In genomic region chr20:61975411-61975810, GRCh38 we compare ENCODE assay signal across 24 cellular contexts.
"Had no signal": no experiment of that assay in that cellular context is flagged by ENCODE, and none has a peak within 500 bp of the region (broad histone marks: within the 10 kb centered on the region; RNA-seq: fewer than 3 reads in every experiment).

No MANE protein-coding gene starts in this region.

- H3K4me1 Mint-ChIP-seq: stimulated activated naive B cell treated with anti-CD40 and anti-IgM and Interleukin-4, amounts not matched to agents 10 μg/mL and 1 μg/mL and 100 μg/mL, for 72 hours had no signal

- H3K4me3 ChIP-seq: esophagus squamous epithelium, heart right ventricle, lower lobe of right lung, right atrium auricular region, skin epidermis, spleen, thoracic aorta, tibial nerve, upper lobe of left lung had no signal

- H3K4me1 ChIP-seq: esophagus squamous epithelium, heart right ventricle, lower lobe of right lung, parathyroid adenoma, right atrium auricular region, tibial nerve, upper lobe of left lung had no signal

- H3K27ac ChIP-seq: esophagus squamous epithelium, heart right ventricle, lower lobe of right lung, neutrophil, parathyroid adenoma, right atrium auricular region, skin epidermis, spleen, thoracic aorta, tibial nerve, upper lobe of left lung had no signal

- H3K27ac Mint-ChIP-seq: effector memory CD8-positive, alpha-beta T cell; naive thymus-derived CD8-positive, alpha-beta T cell; progenitor cell of endocrine pancreas; stimulated activated naive B cell treated with anti-CD40 and anti-IgM and Interleukin-4, amounts not matched to agents 10 μg/mL and 1 μg/mL and 100 μg/mL, for 72 hours; stimulated activated naive CD8-positive, alpha-beta T cell treated with anti-CD3 and anti-CD28 coated beads, Interleukin-15, Interleukin-2, amounts not matched to agents 100 ng/mL and 50 ng/mL, for 24 hours had no signal

- DNase-seq: cortex of kidney; effector memory CD8-positive, alpha-beta T cell; erythroblast; esophagus squamous epithelium; foreskin melanocyte; glutamatergic neuron; heart right ventricle; hippocampal formation; left cardiac atrium; left ventricle myocardium superior; lower lobe of right lung; naive thymus-derived CD8-positive, alpha-beta T cell; spleen; stimulated activated CD4-positive, alpha-beta T cell treated with anti-CD3 and anti-CD28 coated beads, Interleukin-4, amount 100 ng/mL, for 4 hours; stimulated activated naive B cell treated with anti-CD40 and anti-IgM and Interleukin-4, amounts not matched to agents 10 μg/mL and 1 μg/mL and 100 μg/mL, for 72 hours; upper lobe of left lung had no signal

- H3K27me3 ChIP-seq: esophagus squamous epithelium, heart right ventricle, neutrophil, right atrium auricular region, spleen, tibial nerve, upper lobe of left lung had no signal

- H3K9me3 Mint-ChIP-seq: effector memory CD8-positive, alpha-beta T cell; stimulated activated naive CD8-positive, alpha-beta T cell treated with anti-CD3 and anti-CD28 coated beads, Interleukin-15, Interleukin-2, amounts not matched to agents 100 ng/mL and 50 ng/mL, for 24 hours had no signal

- H3K27me3 Mint-ChIP-seq: effector memory CD8-positive, alpha-beta T cell; naive thymus-derived CD8-positive, alpha-beta T cell; progenitor cell of endocrine pancreas; stimulated activated naive B cell treated with anti-CD40 and anti-IgM and Interleukin-4, amounts not matched to agents 10 μg/mL and 1 μg/mL and 100 μg/mL, for 72 hours; stimulated activated naive CD8-positive, alpha-beta T cell treated with anti-CD3 and anti-CD28 coated beads, Interleukin-15, Interleukin-2, amounts not matched to agents 100 ng/mL and 50 ng/mL, for 24 hours had no signal

- H3K9me3 ChIP-seq: esophagus squamous epithelium, heart right ventricle, lower lobe of right lung, neutrophil, right atrium auricular region, thoracic aorta, tibial nerve, upper lobe of left lung had no signal

- H3K4me3 Mint-ChIP-seq: effector memory CD8-positive, alpha-beta T cell; naive thymus-derived CD8-positive, alpha-beta T cell; stimulated activated naive B cell treated with anti-CD40 and anti-IgM and Interleukin-4, amounts not matched to agents 10 μg/mL and 1 μg/mL and 100 μg/mL, for 72 hours; stimulated activated naive CD8-positive, alpha-beta T cell treated with anti-CD3 and anti-CD28 coated beads, Interleukin-15, Interleukin-2, amounts not matched to agents 100 ng/mL and 50 ng/mL, for 24 hours had no signal
